ENCODE assay signal across 23 cellular contexts in genomic region chr1:209882942-209883340, GRCh38. TPM values are rescaled to one million over a fixed set of nuclear protein-coding genes. Genes with fewer than 3 reads are reported as not detected.
DNase-seq lines count a peak whose midpoint lies in the region; ATAC-seq and TF ChIP-seq lines count a peak whose summit lies in the region.
"Had no signal": no experiment of that assay in that cellular context is flagged by ENCODE, and none has a peak within 500 bp of the region (broad histone marks: within the 10 kb centered on the region; RNA-seq: fewer than 3 reads in every experiment).

No MANE protein-coding gene starts in this region.

- H3K27me3 Mint-ChIP-seq in MCF 10A (ENCODE audit: insufficient read depth, unreplicated experiment) = no peaks in the 10 kb centered on the region
- peaks cover 39% of the 10 kb centered on the region for H3K27me3 Mint-ChIP-seq in activated T-helper 2 cell treated with anti-CD3 and anti-CD28 coated beads, Interferon-gamma antibody, Interleukin-2, Interleukin-4, amounts not matched to agents 10 μg/mL and 5 μg/mL and 100 μg/mL, durations not matched to agents 14 hours and 24 hours and 36 hours (ENCODE audit: low read depth)

- CTCF ChIA-PET in MCF 10A (lab: Yijun Ruan, JAX) = interaction anchor here (0.6 to 12.6 kb wide), 9 partner anchors 14 to 229 kb away, joined by 3 to 201 read pairs (median 3); no protein-coding TSS in a partner anchor

- WGBS in mesodermal cell (ENCODE audit: insufficient coverage in 2 of 2), 2 experiments = 100% methylated on average over 1 of the region's 2 CpGs

- BruUV-seq in MCF 10A (replicated peaks; lab: Mats Ljungman, UMichigan) = no TSS peak

- peaks cover 83% of the 10 kb centered on the region for H3K4me1 Mint-ChIP-seq in MCF 10A (ENCODE audit: insufficient read depth, unreplicated experiment)
- H3K4me1 Mint-ChIP-seq in activated T-helper 2 cell treated with anti-CD3 and anti-CD28 coated beads, Interferon-gamma antibody, Interleukin-2, Interleukin-4, amounts not matched to agents 10 μg/mL and 5 μg/mL and 100 μg/mL, durations not matched to agents 14 hours and 24 hours and 36 hours (ENCODE audit: low read depth) = peaks cover 16% of the 10 kb centered on the region
- H3K4me1 Mint-ChIP-seq: immature natural killer cell had no signal

- no peak for DNase-seq in MCF 10A (ENCODE audit: unreplicated experiment)
- DNase-seq in breast epithelium (ENCODE audit: low spot score in 2 of 2) = no peak
- peak; percentile 19 for DNase-seq in cerebellum (ENCODE audit: low spot score)
- DNase-seq in HuH-7.5 (ENCODE audit: low spot score) = no peak
- DNase-seq in left lung = no peak
- no peak for DNase-seq in activated T-helper 2 cell treated with anti-CD3 and anti-CD28 coated beads, Interferon-gamma antibody, Interleukin-2, Interleukin-4, amounts not matched to agents 10 μg/mL and 5 μg/mL and 100 μg/mL, durations not matched to agents 14 hours and 24 hours and 36 hours (ENCODE audit: low spot score)
- DNase-seq: activated CD4-positive, alpha-beta T cell treated with anti-CD3 and anti-CD28 coated beads for 1 hour; activated effector memory CD4-positive, alpha-beta T cell treated with Interleukin-2 at 50 U/mL for 16 hours; effector CD4-positive, alpha-beta T cell; heart right ventricle; immature natural killer cell; KBM-7; naive thymus-derived CD4-positive, alpha-beta T cell; NCI-H2029 treated with DMSO at 0.1 percent for 48 hours; NCI-H510A treated with DMSO at 0.1 percent for 48 hours; small intestine; stimulated activated CD4-positive, alpha-beta T cell treated with anti-CD3 and anti-CD28 coated beads, Interleukin-4, amount 100 ng/mL, for 4 hours had no signal

- H3K27me3 ChIP-seq in breast epithelium = peaks cover 0 to 15% of the 10 kb centered on the region in 2 donors
- H3K27me3 ChIP-seq in left lung = peaks cover 0 to 40% of the 10 kb centered on the region in 2 donors

- no peak overlapping the region for H3K27ac ChIP-seq in breast epithelium
- H3K27ac ChIP-seq in mesodermal cell (ENCODE audit: low read depth, low read length, severe bottlenecking) = peak overlapping the region; percentile 85
- no peak overlapping the region for H3K27ac ChIP-seq in left lung
- H3K27ac ChIP-seq: heart right ventricle, RWPE1 had no signal

- no peaks in the 10 kb centered on the region for H3K9me3 Mint-ChIP-seq in MCF 10A (ENCODE audit: unreplicated experiment)
- no peaks in the 10 kb centered on the region for H3K9me3 Mint-ChIP-seq in activated T-helper 2 cell treated with anti-CD3 and anti-CD28 coated beads, Interferon-gamma antibody, Interleukin-2, Interleukin-4, amounts not matched to agents 10 μg/mL and 5 μg/mL and 100 μg/mL, durations not matched to agents 14 hours and 24 hours and 36 hours
- H3K9me3 Mint-ChIP-seq: naive thymus-derived CD4-positive, alpha-beta T cell had no signal

- H3K36me3 Mint-ChIP-seq in MCF 10A (ENCODE audit: insufficient read depth, unreplicated experiment) = no peaks in the 10 kb centered on the region
- H3K36me3 Mint-ChIP-seq in activated T-helper 2 cell treated with anti-CD3 and anti-CD28 coated beads, Interferon-gamma antibody, Interleukin-2, Interleukin-4, amounts not matched to agents 10 μg/mL and 5 μg/mL and 100 μg/mL, durations not matched to agents 14 hours and 24 hours and 36 hours (ENCODE audit: low read depth) = no peaks in the 10 kb centered on the region
- H3K36me3 Mint-ChIP-seq: immature natural killer cell; naive thymus-derived CD4-positive, alpha-beta T cell had no signal

- H3K36me3 ChIP-seq in breast epithelium (no peaks in the 10 kb centered on the region), mesodermal cell (ENCODE audit: control insufficient read depth, insufficient read depth, low read length) (no peaks in the 10 kb centered on the region), left lung (no peaks in the 10 kb centered on the region)
- H3K36me3 ChIP-seq: heart right ventricle had no signal

- peak overlapping the region; percentile 81 for H3K27ac Mint-ChIP-seq in MCF 10A (ENCODE audit: low read depth, unreplicated experiment)
- no peak overlapping the region for H3K27ac Mint-ChIP-seq in activated T-helper 2 cell treated with anti-CD3 and anti-CD28 coated beads, Interferon-gamma antibody, Interleukin-2, Interleukin-4, amounts not matched to agents 10 μg/mL and 5 μg/mL and 100 μg/mL, durations not matched to agents 14 hours and 24 hours and 36 hours
- H3K27ac Mint-ChIP-seq: immature natural killer cell; naive thymus-derived CD4-positive, alpha-beta T cell; progenitor cell of endocrine pancreas had no signal

- intact Hi-C loops in MCF 10A (cut with micrococcal nuclease) = no loop called here
- intact Hi-C loops in breast epithelium (cut with DNase I; ENCODE audit: low total_unique reads) = no loop called here
- intact Hi-C loops in left lung (cut with DNase I) = no loop called here
- intact Hi-C loops in activated T-helper 2 cell treated with anti-CD3 and anti-CD28 coated beads, Interferon-gamma antibody, Interleukin-2, Interleukin-4, amounts not matched to agents 10 μg/mL and 5 μg/mL and 100 μg/mL, durations not matched to agents 14 hours and 24 hours and 36 hours (cut with micrococcal nuclease) = no loop called here

- POLR2A ChIA-PET in MCF 10A (lab: Yijun Ruan, JAX) = interaction anchor here (0.5 to 8.7 kb wide), 9 partner anchors 8 to 1957 kb away, joined by 3 to 156 read pairs (median 9); no protein-coding TSS in a partner anchor

- TF ChIP-seq CTCF in MCF 10A (IDR thresholded peaks at IDR 0.05; ENCODE audit: unreplicated experiment) (no peak), breast epithelium (IDR thresholded peaks at IDR 0.05) (no peak), left lung (IDR thresholded peaks at IDR 0.05) (no peak)

- no peaks in the 10 kb centered on the region for H3K9me3 ChIP-seq in breast epithelium
- H3K9me3 ChIP-seq in mesodermal cell (ENCODE audit: control insufficient read depth, low read length) = no peaks in the 10 kb centered on the region
- no peaks in the 10 kb centered on the region for H3K9me3 ChIP-seq in left lung
- H3K9me3 ChIP-seq: heart right ventricle had no signal

- H3K4me3 Mint-ChIP-seq in MCF 10A (ENCODE audit: unreplicated experiment) = peak overlapping the region; percentile 3
- H3K4me3 Mint-ChIP-seq in activated T-helper 2 cell treated with anti-CD3 and anti-CD28 coated beads, Interferon-gamma antibody, Interleukin-2, Interleukin-4, amounts not matched to agents 10 μg/mL and 5 μg/mL and 100 μg/mL, durations not matched to agents 14 hours and 24 hours and 36 hours (ENCODE audit: low read depth) = no peak overlapping the region
- H3K4me3 Mint-ChIP-seq: immature natural killer cell; naive thymus-derived CD4-positive, alpha-beta T cell had no signal

- ATAC-seq in left lung (no peak), HG03196 (IDR thresholded peaks at IDR 0.05; ENCODE audit: unreplicated experiment) (no peak)
- ATAC-seq: HCT116; heart right ventricle; naive thymus-derived CD4-positive, alpha-beta T cell had no signal

- H3K4me1 ChIP-seq in breast epithelium (no peaks in the 10 kb centered on the region), mesodermal cell (ENCODE audit: control insufficient read depth, insufficient read depth, low read length, poor library complexity, severe bottlenecking) (peaks cover 21% of the 10 kb centered on the region), left lung (peaks cover 0 to 4% of the 10 kb centered on the region in 2 donors)

- H3K4me3 ChIP-seq in breast epithelium (no peak overlapping the region), mesodermal cell (ENCODE audit: extremely low read depth, insufficient read depth, low read length, poor library complexity, severe bottlenecking) (no peak overlapping the region), left lung (no peak overlapping the region)
- H3K4me3 ChIP-seq: heart right ventricle, lung had no signal

- TF ChIP-seq POLR2A in breast epithelium (IDR thresholded peaks at IDR 0.05) = no peak

RNA-seq across cellular contexts. Expression of gene SYT14, which starts 55.1 kb away (rescaled TPM):
- 0.79 and 1.4 TPM in 2 replicates for total RNA-seq in MCF 10A (2022)
- under 1 TPM in 1 of 3 donors, not detected in 2; 0.73 TPM for total RNA-seq in breast epithelium
- 49.5 TPM for total RNA-seq in cerebellum
- polyA plus RNA-seq in mesodermal cell (2013, experiment 1 of 2) = 1.2 TPM
- 1.2 TPM for polyA plus RNA-seq in mesodermal cell (2013, experiment 2 of 2)
- 1 to 10 TPM in 1 of 2 donors, not detected in 1; 1.1 TPM for total RNA-seq in left lung
- not detected in 2 replicates for total RNA-seq in activated T-helper 2 cell treated with anti-CD3 and anti-CD28 coated beads, Interferon-gamma antibody, Interleukin-2, Interleukin-4, amounts not matched to agents 10 μg/mL and 5 μg/mL and 100 μg/mL, durations not matched to agents 14 hours and 24 hours and 36 hours
- total RNA-seq: naive thymus-derived CD4-positive, alpha-beta T cell had no signal
- polyA plus RNA-seq: heart right ventricle; immature natural killer cell; naive thymus-derived CD4-positive, alpha-beta T cell had no signal

RNA-seq across cellular contexts. Expression of gene UTP25, which starts 55.2 kb away (rescaled TPM):
- total RNA-seq in MCF 10A (2022) = 20.4 and 23.8 TPM in 2 replicates
- 10 to 100 TPM in 2 of 3 donors, 1 to 10 TPM in 1; 6.4 to 15.5 (median 11.1) TPM for total RNA-seq in breast epithelium
- 9.7 TPM for total RNA-seq in cerebellum
- polyA plus RNA-seq in mesodermal cell (2013, experiment 1 of 2) = 5.8 TPM
- polyA plus RNA-seq in mesodermal cell (2013, experiment 2 of 2) = 5.3 TPM
- 1 to 10 TPM; 4.1 to 7.2 TPM for total RNA-seq in left lung
- total RNA-seq in activated T-helper 2 cell treated with anti-CD3 and anti-CD28 coated beads, Interferon-gamma antibody, Interleukin-2, Interleukin-4, amounts not matched to agents 10 μg/mL and 5 μg/mL and 100 μg/mL, durations not matched to agents 14 hours and 24 hours and 36 hours = 18.7 and 19.6 TPM in 2 replicates

Comparison
In these comparisons a context has a peak if more than half of its experiments do, and no peak if none do; other contexts are left out.
1. RNA of gene SYT14, which starts 55.1 kb away (total RNA-seq): 49.5 TPM in cerebellum (single experiment); 1.1 TPM in left lung, 0.79 to 1.4 TPM in MCF 10A, 0.73 TPM in breast epithelium and not detected in activated T-helper 2 cell treated with anti-CD3 and anti-CD28 coated beads, Interferon-gamma antibody, Interleukin-2, Interleukin-4, amounts not matched to agents 10 μg/mL and 5 μg/mL and 100 μg/mL, durations not matched to agents 14 hours and 24 hours and 36 hours; every median in the first group is over 10 times any median in the second.